9 cellular contexts compared by ENCODE assay signal in genomic region chr17:65181237-65182061, GRCh38. TPM values are rescaled to one million over a fixed set of nuclear protein-coding genes. Genes with fewer than 3 reads are reported as not detected.
DNase-seq lines count a peak whose midpoint lies in the region; ATAC-seq, FAIRE-seq and TF ChIP-seq lines count a peak whose summit lies in the region.
"Had no signal": no experiment of that assay in that cellular context is flagged by ENCODE, and none has a peak within 500 bp of the region (broad histone marks: within the 10 kb centered on the region; RNA-seq: fewer than 3 reads in every experiment).

No MANE protein-coding gene starts in this region.

- peak; percentile 56 for DNase-seq in activated naive CD4-positive, alpha-beta T cell treated with anti-CD3 and anti-CD28 coated beads for 36 hours
- no peak for DNase-seq in activated naive CD4-positive, alpha-beta T cell (lab: John Stamatoyannopoulos, UW)
- DNase-seq in activated CD4-positive, alpha-beta T cell treated with anti-CD3 and anti-CD28 coated beads, Interleukin-2, amount 50 U/mL, for 48 hours, result peak; percentile 59 to 66
- DNase-seq in thoracic aorta (ENCODE audit: low spot score) (no peak), Calu3 (no peak), D721Med (ENCODE audit: insufficient read length, low spot score) (no peak), superior temporal gyrus (ENCODE audit: extremely low spot score) (no peak)

- H3K4me1 Mint-ChIP-seq in activated naive CD4-positive, alpha-beta T cell treated with anti-CD3 and anti-CD28 coated beads for 36 hours (ENCODE audit: low read depth), result peaks cover 32% of the 10 kb centered on the region
- peaks cover 9% of the 10 kb centered on the region for H3K4me1 Mint-ChIP-seq in Calu3 (ENCODE audit: low read depth, unreplicated experiment)

- TF ChIP-seq CTCF in thoracic aorta (IDR thresholded peaks at IDR 0.05) (no peak), Calu3 (IDR thresholded peaks at IDR 0.05; ENCODE audit: unreplicated experiment) (no peak), D721Med (IDR thresholded peaks at IDR 0.05; ENCODE audit: insufficient read depth, missing control alignments) (no peak)

- ATAC-seq in HG03108 (IDR thresholded peaks at IDR 0.05; ENCODE audit: unreplicated experiment) (peak; percentile 54), thoracic aorta (ENCODE audit: insufficient number of reproducible peaks, low FRiP score, low read depth) (peak; percentile 48)

- no peaks in the 10 kb centered on the region for H3K9me3 Mint-ChIP-seq in activated naive CD4-positive, alpha-beta T cell treated with anti-CD3 and anti-CD28 coated beads for 36 hours
- H3K9me3 Mint-ChIP-seq in Calu3 (ENCODE audit: low read depth, unreplicated experiment), result peaks cover 6% of the 10 kb centered on the region

- H3K27ac ChIP-seq in thoracic aorta, result no peak overlapping the region

- no peak for FAIRE-seq in D721Med (lab: Jason Lieb, UNC)
- FAIRE-seq: islet of Langerhans had no signal

- no peaks in the 10 kb centered on the region for H3K27me3 Mint-ChIP-seq in activated naive CD4-positive, alpha-beta T cell treated with anti-CD3 and anti-CD28 coated beads for 36 hours (ENCODE audit: low read depth)
- peaks cover 80% of the 10 kb centered on the region for H3K27me3 Mint-ChIP-seq in Calu3 (ENCODE audit: unreplicated experiment)

- peaks cover 3 to 5% of the 10 kb centered on the region in 2 donors for H3K4me1 ChIP-seq in thoracic aorta (ENCODE audit: control insufficient read depth in 1 of 2, low read depth in 2 of 2)

- CTCF ChIA-PET in activated naive CD4-positive, alpha-beta T cell treated with anti-CD3 and anti-CD28 coated beads for 36 hours (lab: Charles Lee), result interaction anchor here (0.6 to 1.1 kb wide), 2 partner anchors 17 to 796 kb away, joined by 3 read pairs; no protein-coding TSS in a partner anchor
- CTCF ChIA-PET in Calu3 (lab: Charles Lee), result no interaction called here

- H3K27me3 ChIP-seq in thoracic aorta (replicated peaks; ENCODE audit: insufficient read depth), result no peaks in the 10 kb centered on the region

- intact Hi-C loops in activated naive CD4-positive, alpha-beta T cell treated with anti-CD3 and anti-CD28 coated beads for 36 hours (cut with micrococcal nuclease), result loop anchor here (1.0 kb wide), 2 partner anchors 17 to 58 kb away; no protein-coding TSS in a partner anchor
- intact Hi-C loops in Calu3 (cut with micrococcal nuclease; ENCODE audit: unreplicated experiment), result no loop called here

- no peaks in the 10 kb centered on the region for H3K9me3 ChIP-seq in thoracic aorta

- H3K36me3 ChIP-seq in thoracic aorta, result no peaks in the 10 kb centered on the region

- no TSS peak for BruUV-seq in Calu3 (replicated peaks; lab: Mats Ljungman, UMichigan)

- no peak overlapping the region for H3K4me3 Mint-ChIP-seq in activated naive CD4-positive, alpha-beta T cell treated with anti-CD3 and anti-CD28 coated beads for 36 hours
- no peak overlapping the region for H3K4me3 Mint-ChIP-seq in Calu3 (ENCODE audit: low read depth, unreplicated experiment)

- no peaks in the 10 kb centered on the region for H3K36me3 Mint-ChIP-seq in activated naive CD4-positive, alpha-beta T cell treated with anti-CD3 and anti-CD28 coated beads for 36 hours (ENCODE audit: low read depth)
- no peaks in the 10 kb centered on the region for H3K36me3 Mint-ChIP-seq in Calu3 (ENCODE audit: insufficient read depth, unreplicated experiment)

- peak overlapping the region; percentile 50 for H3K27ac Mint-ChIP-seq in activated naive CD4-positive, alpha-beta T cell treated with anti-CD3 and anti-CD28 coated beads for 36 hours
- H3K27ac Mint-ChIP-seq in Calu3 (ENCODE audit: unreplicated experiment), result no peak overlapping the region

- H3K4me3 ChIP-seq in thoracic aorta, result no peak overlapping the region

RNA-seq across cellular contexts. Expression of gene RGS9, which starts 44.3 kb away (rescaled TPM):
- 1 to 10 TPM; 1.2 to 1.6 TPM for total RNA-seq in activated naive CD4-positive, alpha-beta T cell treated with anti-CD3 and anti-CD28 coated beads for 36 hours
- total RNA-seq in thoracic aorta (1 to 10 TPM; 3.2 to 4.0 TPM), Calu3 (2022) (0.49 and 0.54 TPM in 2 replicates)

Comparison
In these comparisons a context has a peak if more than half of its experiments do, and no peak if none do; other contexts are left out.
1. DNase-seq: peak in activated naive CD4-positive, alpha-beta T cell treated with anti-CD3 and anti-CD28 coated beads for 36 hours (single experiment) and activated CD4-positive, alpha-beta T cell treated with anti-CD3 and anti-CD28 coated beads, Interleukin-2, amount 50 U/mL, for 48 hours (2 of 2); none in activated naive CD4-positive, alpha-beta T cell (0 of 4), thoracic aorta (single experiment), Calu3 (single experiment), D721Med (single experiment) and superior temporal gyrus (single experiment).